In genomic region chr2:20050712-20051517, GRCh38 we compare ENCODE assay signal across 8 cellular contexts. TPM values are rescaled to one million over a fixed set of nuclear protein-coding genes. Genes with fewer than 3 reads are reported as not detected.
DNase-seq lines count a peak whose midpoint lies in the region; ATAC-seq, FAIRE-seq and TF ChIP-seq lines count a peak whose summit lies in the region.

No MANE protein-coding gene starts in this region.

- H3K27me3 Mint-ChIP-seq in memory B cell, result peaks cover 5% of the 10 kb centered on the region

- intact Hi-C loops in endothelial cell of umbilical vein (cut with micrococcal nuclease), result loop anchor here (1.0 to 5.0 kb wide), 6 partner anchors 9 to 301 kb away; partner anchors contain the start of gene PUM2

- H3K79me2 ChIP-seq in MM.1S (ENCODE audit: low read length) (peaks cover 50% of the 10 kb centered on the region), endothelial cell of umbilical vein (ENCODE audit: control insufficient read depth, insufficient read depth, low read length) (peaks cover 50% of the 10 kb centered on the region)

- H3F3A ChIP-seq in MM.1S (ENCODE audit: insufficient read depth, low read length), result peaks cover 8% of the 10 kb centered on the region; the same call in 1 of the 2 replicates

- H2AFZ ChIP-seq in MM.1S (ENCODE audit: low read length) (peak overlapping the region; percentile 51), endothelial cell of umbilical vein (ENCODE audit: low read depth, low read length) (peak overlapping the region; percentile 70)

- H3K4me2 ChIP-seq in MM.1S (ENCODE audit: low read depth, low read length) (peak overlapping the region; percentile 89), endothelial cell of umbilical vein (ENCODE audit: insufficient read depth, low read length) (peak overlapping the region; percentile 91)

- H3K9me3 Mint-ChIP-seq in memory B cell, result no peaks in the 10 kb centered on the region

- peak overlapping the region; percentile 90 for H3K27ac ChIP-seq in MM.1S (ENCODE audit: low read length)
- peak overlapping the region; percentile 98 for H3K27ac ChIP-seq in WERI-Rb-1
- peak overlapping the region; percentile 94 for H3K27ac ChIP-seq in endothelial cell of umbilical vein (ENCODE audit: insufficient read depth, low read depth, low read length)
- peak overlapping the region; percentile 97 for H3K27ac ChIP-seq in temporal lobe (ENCODE audit: low read depth, low read length)

- H3K9me1 ChIP-seq in endothelial cell of umbilical vein (replicated peaks; ENCODE audit: control insufficient read depth, extremely low read depth, insufficient read depth, low read length), result no peaks in the 10 kb centered on the region

- no TSS peak for BruUV-seq in endothelial cell of umbilical vein (replicated peaks; lab: Mats Ljungman, UMichigan)

- H3K27me3 ChIP-seq in MM.1S (replicated peaks; ENCODE audit: insufficient read depth, low read length) (no peaks in the 10 kb centered on the region), WERI-Rb-1 (ENCODE audit: insufficient read depth, low read depth, severe bottlenecking) (no peaks in the 10 kb centered on the region), endothelial cell of umbilical vein (ENCODE audit: control insufficient read depth in 2 of 2, insufficient read depth in 2 of 2, low read length in 2 of 2) (peaks cover 6 to 9% of the 10 kb centered on the region in 2 experiments)

- peak overlapping the region; percentile 86 for H3K4me3 ChIP-seq in MM.1S (ENCODE audit: low read length)
- H3K4me3 ChIP-seq in WERI-Rb-1 (ENCODE audit: low read depth, low read length), result peak overlapping the region; percentile 98
- peak overlapping the region; percentile 51 to 97 (median 83) for H3K4me3 ChIP-seq in endothelial cell of umbilical vein (replicated peaks in 1 of 3; ENCODE audit: insufficient read depth in 1 of 3, low read depth in 1 of 3, low read length in 3 of 3)

- H4K20me1 ChIP-seq in MM.1S (ENCODE audit: insufficient read depth, low read length), result no peaks in the 10 kb centered on the region
- H4K20me1 ChIP-seq in endothelial cell of umbilical vein (replicated peaks; ENCODE audit: control insufficient read depth, extremely low read depth, insufficient read depth, low read length), result no peaks in the 10 kb centered on the region

- peaks cover 20% of the 10 kb centered on the region for H3K4me1 Mint-ChIP-seq in memory B cell

- H3K9ac ChIP-seq in MM.1S (ENCODE audit: low read length) (peak overlapping the region; percentile 93), endothelial cell of umbilical vein (replicated peaks; ENCODE audit: extremely low read depth, insufficient read depth, low read length) (peak overlapping the region; percentile 94)

- POLR2A ChIA-PET in endothelial cell of umbilical vein (lab: Charles Lee), result interaction anchor here (1.0 to 3.6 kb wide), 3 partner anchors 14 to 36 kb away, joined by 3 to 14 read pairs (median 4); no protein-coding TSS in a partner anchor

- dilution Hi-C loops in endothelial cell of umbilical vein (cut with MboI; ENCODE audit: extremely low pct_ligation_motif_present, low sequenced_read_pairs), result no loop called here

- peak; percentile 7 for ATAC-seq in memory B cell (ENCODE audit: low read depth)

- no peak overlapping the region for H3K27ac Mint-ChIP-seq in memory B cell

- H3K4me1 ChIP-seq in MM.1S (ENCODE audit: low read length), result peaks cover 19% of the 10 kb centered on the region
- peaks cover 34% of the 10 kb centered on the region for H3K4me1 ChIP-seq in endothelial cell of umbilical vein (ENCODE audit: control insufficient read depth, extremely low read depth, insufficient read depth, low read length)

- CTCF ChIA-PET in endothelial cell of umbilical vein (lab: Charles Lee), result interaction anchor here (1.0 to 12.6 kb wide), 13 partner anchors 10 to 173 kb away, joined by 3 to 146 read pairs (median 9); partner anchors contain the start of gene SDC1

- H3K36me3 Mint-ChIP-seq in memory B cell, result no peaks in the 10 kb centered on the region

- TF ChIP-seq POLR2A in endothelial cell of umbilical vein (IDR thresholded peaks at IDR 0.05; ENCODE audit: low read depth, low read length), result peak; percentile 48

- no peaks in the 10 kb centered on the region for H3K36me3 ChIP-seq in MM.1S (replicated peaks; ENCODE audit: insufficient read depth, low read length)
- no peaks in the 10 kb centered on the region; the same call in none of the 2 replicates for H3K36me3 ChIP-seq in WERI-Rb-1
- H3K36me3 ChIP-seq in endothelial cell of umbilical vein (ENCODE audit: control insufficient read depth in 2 of 2, extremely low read depth in 1 of 2, insufficient read depth in 2 of 2, low read length in 2 of 2), result no peaks in the 10 kb centered on the region

- TF ChIP-seq CTCF in MM.1S (IDR thresholded peaks at IDR 0.05; ENCODE audit: low read length) (peak; percentile 30; the same call in 1 of the 2 replicates), WERI-Rb-1 (IDR thresholded peaks at IDR 0.05; ENCODE audit: low read depth, low read length) (peak; percentile 51), endothelial cell of umbilical vein (IDR thresholded peaks at IDR 0.05; ENCODE audit: extremely low read depth in 1 of 2, insufficient read depth in 1 of 2, low read depth in 1 of 2, low read length in 2 of 2) (peak in 1 of 2 donors; percentile 17)

- no peak overlapping the region for H3K4me3 Mint-ChIP-seq in memory B cell

- H3K9me3 ChIP-seq in MM.1S (replicated peaks; ENCODE audit: insufficient read depth, low read length), result no peaks in the 10 kb centered on the region
- H3K9me3 ChIP-seq in WERI-Rb-1 (ENCODE audit: severe bottlenecking), result no peaks in the 10 kb centered on the region
- no peaks in the 10 kb centered on the region for H3K9me3 ChIP-seq in endothelial cell of umbilical vein (replicated peaks; ENCODE audit: control insufficient read depth, insufficient read depth, low read length)

- FAIRE-seq in endothelial cell of umbilical vein (lab: Jason Lieb, UNC), result peak; percentile 59

- H3K9me2 ChIP-seq in MM.1S (replicated peaks; ENCODE audit: insufficient read depth, low read length), result no peaks in the 10 kb centered on the region

- peak; percentile 73 for DNase-seq in activated effector memory CD4-positive, alpha-beta T cell treated with anti-CD3 and anti-CD28 coated beads, Interleukin-2, amount 50 U/mL, for 16 hours
- DNase-seq in activated effector memory CD4-positive, alpha-beta T cell treated with Interleukin-2 at 50 U/mL for 16 hours, result no peak
- peak; percentile 69 for DNase-seq in HCEC 1CT
- DNase-seq in MM.1S, result peak; percentile 63
- DNase-seq in WERI-Rb-1, result peak; percentile 81
- DNase-seq in endothelial cell of umbilical vein (ENCODE audit: low read depth, low spot score), result peak; percentile 75
- peak; percentile 34 to 35 for DNase-seq in memory B cell (ENCODE audit: low spot score in 2 of 2)

TF ChIP-seq in endothelial cell of umbilical vein, 7 proteins besides CTCF, POLR2A, EP300 and RAD21:
- TF ChIP-seq MYC (IDR thresholded peaks at IDR 0.05; ENCODE audit: low read depth, low read length) (no peak), JUN (IDR thresholded peaks at IDR 0.05; ENCODE audit: borderline replicate concordance, insufficient read depth, insufficient read length, low read depth) (no peak), FOS (IDR thresholded peaks at IDR 0.05; ENCODE audit: borderline replicate concordance, insufficient read depth, low read length) (no peak), MAX (IDR thresholded peaks at IDR 0.05; ENCODE audit: insufficient read depth, insufficient read length) (no peak), POLR2AphosphoS5 (IDR thresholded peaks at IDR 0.05; ENCODE audit: insufficient read depth, low read depth, low read length) (peak; percentile 32), GATA2 (IDR thresholded peaks at IDR 0.05; ENCODE audit: insufficient read depth, insufficient read length, low read depth, low read length) (no peak), EZH2 (IDR thresholded peaks at IDR 0.05; ENCODE audit: borderline replicate concordance, low read depth, low read length, severe bottlenecking) (no peak)

RNA-seq across cellular contexts. Expression of gene LAPTM4A, which starts 0.5 kb away (rescaled TPM):
- total RNA-seq in endothelial cell of umbilical vein (154 and 155 TPM in 2 replicates), temporal lobe (41.6 TPM)
- 371 and 427 TPM in 2 replicates for polyA plus RNA-seq in endothelial cell of umbilical vein
- polyA plus RNA-seq in endothelial cell of umbilical vein (2011; cell fraction: cytosol; rRNA removed), result 258 and 260 TPM in 2 replicates
- polyA plus RNA-seq in endothelial cell of umbilical vein (2011; cell fraction: nucleus; rRNA removed), result 103 and 116 TPM in 2 replicates
- 276 and 280 TPM in 2 replicates for polyA plus RNA-seq in endothelial cell of umbilical vein (2012)
- polyA minus RNA-seq in endothelial cell of umbilical vein, result 197 and 215 TPM in 2 replicates
- polyA minus RNA-seq in endothelial cell of umbilical vein (2011; cell fraction: cytosol; rRNA and poly(A)+ RNA removed), result 40.1 TPM
- 55.1 and 67.3 TPM in 2 replicates for polyA minus RNA-seq in endothelial cell of umbilical vein (2011; cell fraction: nucleus; rRNA and poly(A)+ RNA removed)

RNA-seq across cellular contexts. Expression of gene MATN3, which starts 38.4 kb away (rescaled TPM):
- total RNA-seq in endothelial cell of umbilical vein (3.4 and 6.1 TPM in 2 replicates), temporal lobe (2.0 TPM)
- polyA plus RNA-seq in endothelial cell of umbilical vein, result 1.4 and 1.8 TPM in 2 replicates
- polyA plus RNA-seq in endothelial cell of umbilical vein (2011; cell fraction: cytosol; rRNA removed), result 1.7 and 2.4 TPM in 2 replicates
- polyA plus RNA-seq in endothelial cell of umbilical vein (2011; cell fraction: nucleus; rRNA removed), result 1.7 and 2.4 TPM in 2 replicates
- 9.3 and 10.3 TPM in 2 replicates for polyA plus RNA-seq in endothelial cell of umbilical vein (2012)
- polyA minus RNA-seq in endothelial cell of umbilical vein, result 1.6 and 3.1 TPM in 2 replicates
- polyA minus RNA-seq in endothelial cell of umbilical vein (2011; cell fraction: cytosol; rRNA and poly(A)+ RNA removed), result not detected
- 0.82 and 0.87 TPM in 2 replicates for polyA minus RNA-seq in endothelial cell of umbilical vein (2011; cell fraction: nucleus; rRNA and poly(A)+ RNA removed)
